Comparison of ENCODE assay signal across 1 cellular context in the genomic region with DNA sequence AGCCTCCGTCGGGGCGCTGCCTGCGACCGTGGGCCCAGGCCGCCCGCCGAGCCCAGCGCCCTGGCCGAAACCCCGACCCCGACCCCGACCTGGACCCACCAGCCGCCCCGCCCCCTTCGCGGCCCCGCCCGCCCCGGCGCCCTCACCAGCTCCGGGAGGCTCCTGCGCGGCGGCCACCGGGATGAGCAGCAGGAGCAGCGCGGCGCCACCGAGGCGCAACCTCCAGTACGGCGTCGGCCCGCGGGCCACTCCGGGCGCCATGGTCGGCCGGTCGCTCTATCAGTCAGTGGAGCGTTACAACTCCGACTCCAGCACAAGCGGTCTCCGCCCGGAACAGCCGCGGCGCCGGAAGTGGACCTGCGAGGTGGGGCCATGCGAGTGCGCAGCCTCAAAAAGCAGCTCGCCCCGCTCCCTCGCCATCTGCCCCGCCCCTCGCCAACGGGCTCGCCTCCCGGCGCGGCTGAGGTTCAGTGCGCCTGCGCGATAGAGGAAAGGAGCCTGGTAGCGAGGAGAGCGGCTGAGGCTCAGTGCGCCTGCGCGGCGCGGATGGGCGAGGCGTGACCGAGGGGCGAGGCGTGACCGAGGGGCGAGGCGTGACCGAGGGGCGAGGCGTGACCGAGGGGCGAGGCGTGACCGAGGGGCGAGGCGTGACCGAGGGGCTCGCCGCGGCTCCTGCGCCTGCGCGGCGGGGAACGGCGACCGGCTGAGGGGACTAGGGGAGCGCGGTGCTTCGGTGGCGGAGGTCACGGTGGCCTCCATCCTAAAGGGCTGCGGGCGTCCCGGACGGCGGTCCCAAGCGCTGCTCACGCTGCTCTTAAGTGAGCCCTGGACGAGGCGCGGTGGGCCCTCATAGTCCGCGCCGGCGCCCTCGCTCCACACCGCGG.
TF ChIP-seq lines count a peak whose summit lies in the region.

A gene with protein sequence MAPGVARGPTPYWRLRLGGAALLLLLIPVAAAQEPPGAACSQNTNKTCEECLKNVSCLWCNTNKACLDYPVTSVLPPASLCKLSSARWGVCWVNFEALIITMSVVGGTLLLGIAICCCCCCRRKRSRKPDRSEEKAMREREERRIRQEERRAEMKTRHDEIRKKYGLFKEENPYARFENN (minus strand): TSS at position 335 of the 884 bp plus-strand sequence. CDS start 74 bp downstream, at position 261.

TF ChIP-seq in K562, 482 proteins besides CTCF, POLR2A, EP300 and RAD21 (continued from another document and continues in another):
- TF ChIP-seq, protein P1, sequence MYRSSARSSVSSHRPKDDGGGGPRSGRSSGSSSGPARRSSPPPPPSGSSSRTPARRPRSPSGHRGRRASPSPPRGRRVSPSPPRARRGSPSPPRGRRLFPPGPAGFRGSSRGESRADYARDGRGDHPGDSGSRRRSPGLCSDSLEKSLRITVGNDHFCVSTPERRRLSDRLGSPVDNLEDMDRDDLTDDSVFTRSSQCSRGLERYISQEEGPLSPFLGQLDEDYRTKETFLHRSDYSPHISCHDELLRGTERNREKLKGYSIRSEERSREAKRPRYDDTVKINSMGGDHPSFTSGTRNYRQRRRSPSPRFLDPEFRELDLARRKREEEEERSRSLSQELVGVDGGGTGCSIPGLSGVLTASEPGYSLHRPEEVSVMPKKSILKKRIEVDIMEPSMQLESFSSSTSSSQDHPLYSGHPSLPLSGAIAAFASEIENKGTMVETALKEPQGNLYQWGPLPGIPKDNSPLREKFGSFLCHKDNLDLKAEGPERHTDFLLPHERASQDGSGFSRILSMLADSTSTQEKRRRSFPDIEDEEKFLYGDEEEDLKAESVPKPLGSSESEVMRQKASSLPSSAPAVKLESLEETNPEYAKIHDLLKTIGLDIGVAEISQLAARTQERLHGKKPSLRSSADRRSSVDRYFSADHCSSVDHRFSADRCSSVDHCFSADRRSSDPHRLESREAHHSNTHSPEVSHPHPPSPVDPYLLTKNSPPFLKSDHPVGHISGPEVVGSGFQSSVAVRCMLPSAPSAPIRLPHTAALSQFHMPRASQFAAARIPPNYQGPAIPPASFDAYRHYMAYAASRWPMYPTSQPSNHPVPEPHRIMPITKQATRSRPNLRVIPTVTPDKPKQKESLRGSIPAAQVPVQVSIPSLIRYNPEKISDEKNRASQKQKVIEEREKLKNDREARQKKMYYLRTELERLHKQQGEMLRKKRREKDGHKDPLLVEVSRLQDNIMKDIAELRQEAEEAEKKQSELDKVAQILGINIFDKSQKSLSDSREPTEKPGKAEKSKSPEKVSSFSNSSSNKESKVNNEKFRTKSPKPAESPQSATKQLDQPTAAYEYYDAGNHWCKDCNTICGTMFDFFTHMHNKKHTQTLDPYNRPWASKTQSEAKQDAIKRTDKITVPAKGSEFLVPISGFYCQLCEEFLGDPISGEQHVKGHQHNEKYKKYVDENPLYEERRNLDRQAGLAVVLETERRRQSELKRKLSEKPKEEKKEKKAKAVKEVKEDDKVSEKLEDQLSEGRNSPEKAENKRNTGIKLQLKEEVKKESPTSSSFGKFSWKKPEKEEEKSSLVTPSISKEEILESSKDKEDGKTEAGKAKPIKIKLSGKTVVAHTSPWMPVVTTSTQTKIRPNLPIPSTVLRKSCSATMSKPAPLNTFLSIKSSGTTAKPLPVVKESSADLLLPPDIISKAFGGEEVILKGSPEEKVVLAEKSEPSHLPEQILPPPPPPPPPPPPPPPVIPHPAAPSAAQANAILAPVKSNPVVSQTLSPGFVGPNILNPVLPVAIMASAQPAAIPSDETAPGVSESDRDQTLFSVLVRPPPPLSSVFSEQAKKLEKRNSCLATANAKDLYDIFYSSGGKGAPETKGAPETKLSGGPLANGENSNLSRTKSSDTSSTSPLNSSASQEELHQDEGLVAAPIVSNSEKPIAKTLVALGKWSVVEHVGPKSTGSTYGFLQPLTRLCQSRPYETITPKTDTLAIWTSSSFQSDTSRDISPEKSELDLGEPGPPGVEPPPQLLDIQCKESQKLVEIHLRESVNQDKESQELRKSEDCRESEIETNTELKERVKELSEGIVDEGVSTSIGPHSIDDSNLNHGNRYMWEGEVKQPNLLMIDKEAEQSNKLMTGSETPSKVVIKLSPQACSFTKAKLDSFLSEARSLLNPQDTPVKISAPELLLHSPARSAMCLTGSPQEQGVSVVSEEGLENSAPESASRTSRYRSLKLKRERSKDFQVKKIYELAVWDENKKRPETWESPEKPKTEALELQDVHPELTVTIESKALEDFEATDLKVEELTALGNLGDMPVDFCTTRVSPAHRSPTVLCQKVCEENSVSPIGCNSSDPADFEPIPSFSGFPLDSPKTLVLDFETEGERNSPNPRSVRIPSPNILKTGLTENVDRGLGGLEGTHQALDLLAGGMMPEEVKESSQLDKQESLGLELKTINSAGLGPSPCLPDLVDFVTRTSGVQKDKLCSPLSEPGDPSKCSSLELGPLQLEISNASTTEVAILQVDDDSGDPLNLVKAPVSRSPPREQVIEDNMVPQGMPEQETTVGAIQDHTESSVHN (IDR thresholded peaks at IDR 0.05; ENCODE audit: borderline replicate concordance in 1 of 2, low read depth in 1 of 2) = no peak
- TF ChIP-seq CREM (IDR thresholded peaks at IDR 0.05; ENCODE audit: low read depth) = peak; percentile 5; the same call in 1 of the 2 replicates
- TF ChIP-seq PURB (CRISPR knock-in tag; IDR thresholded peaks at IDR 0.05; ENCODE audit: low read depth) = no peak
- TF ChIP-seq MCM3 (IDR thresholded peaks at IDR 0.05) = no peak
- no peak; the same call in 1 of the 2 replicates for TF ChIP-seq ERF (CRISPR knock-in tag; IDR thresholded peaks at IDR 0.05)
- TF ChIP-seq HMGN3 (IDR thresholded peaks at IDR 0.05; ENCODE audit: borderline replicate concordance, extremely low read depth, insufficient read length, low read depth, low read length) = peak; percentile 78
- no peak for TF ChIP-seq HDAC6 (IDR thresholded peaks at IDR 0.05; ENCODE audit: low read depth, low read length)
- TF ChIP-seq, protein P2, sequence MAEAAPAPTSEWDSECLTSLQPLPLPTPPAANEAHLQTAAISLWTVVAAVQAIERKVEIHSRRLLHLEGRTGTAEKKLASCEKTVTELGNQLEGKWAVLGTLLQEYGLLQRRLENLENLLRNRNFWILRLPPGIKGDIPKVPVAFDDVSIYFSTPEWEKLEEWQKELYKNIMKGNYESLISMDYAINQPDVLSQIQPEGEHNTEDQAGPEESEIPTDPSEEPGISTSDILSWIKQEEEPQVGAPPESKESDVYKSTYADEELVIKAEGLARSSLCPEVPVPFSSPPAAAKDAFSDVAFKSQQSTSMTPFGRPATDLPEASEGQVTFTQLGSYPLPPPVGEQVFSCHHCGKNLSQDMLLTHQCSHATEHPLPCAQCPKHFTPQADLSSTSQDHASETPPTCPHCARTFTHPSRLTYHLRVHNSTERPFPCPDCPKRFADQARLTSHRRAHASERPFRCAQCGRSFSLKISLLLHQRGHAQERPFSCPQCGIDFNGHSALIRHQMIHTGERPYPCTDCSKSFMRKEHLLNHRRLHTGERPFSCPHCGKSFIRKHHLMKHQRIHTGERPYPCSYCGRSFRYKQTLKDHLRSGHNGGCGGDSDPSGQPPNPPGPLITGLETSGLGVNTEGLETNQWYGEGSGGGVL (CRISPR knock-in tag; IDR thresholded peaks at IDR 0.05) = no peak
- TF ChIP-seq IFI16 (CRISPR knock-in tag; IDR thresholded peaks at IDR 0.05) = no peak
- TF ChIP-seq ELF1 (tag; IDR thresholded peaks at IDR 0.05) = no peak
- TF ChIP-seq, protein P3, sequence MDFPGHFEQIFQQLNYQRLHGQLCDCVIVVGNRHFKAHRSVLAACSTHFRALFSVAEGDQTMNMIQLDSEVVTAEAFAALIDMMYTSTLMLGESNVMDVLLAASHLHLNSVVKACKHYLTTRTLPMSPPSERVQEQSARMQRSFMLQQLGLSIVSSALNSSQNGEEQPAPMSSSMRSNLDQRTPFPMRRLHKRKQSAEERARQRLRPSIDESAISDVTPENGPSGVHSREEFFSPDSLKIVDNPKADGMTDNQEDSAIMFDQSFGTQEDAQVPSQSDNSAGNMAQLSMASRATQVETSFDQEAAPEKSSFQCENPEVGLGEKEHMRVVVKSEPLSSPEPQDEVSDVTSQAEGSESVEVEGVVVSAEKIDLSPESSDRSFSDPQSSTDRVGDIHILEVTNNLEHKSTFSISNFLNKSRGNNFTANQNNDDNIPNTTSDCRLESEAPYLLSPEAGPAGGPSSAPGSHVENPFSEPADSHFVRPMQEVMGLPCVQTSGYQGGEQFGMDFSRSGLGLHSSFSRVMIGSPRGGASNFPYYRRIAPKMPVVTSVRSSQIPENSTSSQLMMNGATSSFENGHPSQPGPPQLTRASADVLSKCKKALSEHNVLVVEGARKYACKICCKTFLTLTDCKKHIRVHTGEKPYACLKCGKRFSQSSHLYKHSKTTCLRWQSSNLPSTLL (IDR thresholded peaks at IDR 0.05) = no peak
- TF ChIP-seq, protein P4, sequence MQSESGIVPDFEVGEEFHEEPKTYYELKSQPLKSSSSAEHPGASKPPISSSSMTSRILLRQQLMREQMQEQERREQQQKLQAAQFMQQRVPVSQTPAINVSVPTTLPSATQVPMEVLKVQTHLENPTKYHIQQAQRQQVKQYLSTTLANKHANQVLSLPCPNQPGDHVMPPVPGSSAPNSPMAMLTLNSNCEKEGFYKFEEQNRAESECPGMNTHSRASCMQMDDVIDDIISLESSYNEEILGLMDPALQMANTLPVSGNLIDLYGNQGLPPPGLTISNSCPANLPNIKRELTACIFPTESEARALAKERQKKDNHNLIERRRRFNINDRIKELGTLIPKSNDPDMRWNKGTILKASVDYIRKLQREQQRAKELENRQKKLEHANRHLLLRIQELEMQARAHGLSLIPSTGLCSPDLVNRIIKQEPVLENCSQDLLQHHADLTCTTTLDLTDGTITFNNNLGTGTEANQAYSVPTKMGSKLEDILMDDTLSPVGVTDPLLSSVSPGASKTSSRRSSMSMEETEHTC (IDR thresholded peaks at IDR 0.05) = no peak
- no peak for TF ChIP-seq TEAD1 (CRISPR knock-in tag; IDR thresholded peaks at IDR 0.05)
- TF ChIP-seq FOXP1 (CRISPR knock-in tag; IDR thresholded peaks at IDR 0.05) = 0 out of 2 replicates have a peak, but pooled peaks have one; percentile 76
- TF ChIP-seq, protein P5, sequence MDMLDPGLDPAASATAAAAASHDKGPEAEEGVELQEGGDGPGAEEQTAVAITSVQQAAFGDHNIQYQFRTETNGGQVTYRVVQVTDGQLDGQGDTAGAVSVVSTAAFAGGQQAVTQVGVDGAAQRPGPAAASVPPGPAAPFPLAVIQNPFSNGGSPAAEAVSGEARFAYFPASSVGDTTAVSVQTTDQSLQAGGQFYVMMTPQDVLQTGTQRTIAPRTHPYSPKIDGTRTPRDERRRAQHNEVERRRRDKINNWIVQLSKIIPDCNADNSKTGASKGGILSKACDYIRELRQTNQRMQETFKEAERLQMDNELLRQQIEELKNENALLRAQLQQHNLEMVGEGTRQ (CRISPR knock-in tag; IDR thresholded peaks at IDR 0.05) = no peak
- no peak for TF ChIP-seq ZNF3 (CRISPR knock-in tag; IDR thresholded peaks at IDR 0.05)
- TF ChIP-seq, protein P6, sequence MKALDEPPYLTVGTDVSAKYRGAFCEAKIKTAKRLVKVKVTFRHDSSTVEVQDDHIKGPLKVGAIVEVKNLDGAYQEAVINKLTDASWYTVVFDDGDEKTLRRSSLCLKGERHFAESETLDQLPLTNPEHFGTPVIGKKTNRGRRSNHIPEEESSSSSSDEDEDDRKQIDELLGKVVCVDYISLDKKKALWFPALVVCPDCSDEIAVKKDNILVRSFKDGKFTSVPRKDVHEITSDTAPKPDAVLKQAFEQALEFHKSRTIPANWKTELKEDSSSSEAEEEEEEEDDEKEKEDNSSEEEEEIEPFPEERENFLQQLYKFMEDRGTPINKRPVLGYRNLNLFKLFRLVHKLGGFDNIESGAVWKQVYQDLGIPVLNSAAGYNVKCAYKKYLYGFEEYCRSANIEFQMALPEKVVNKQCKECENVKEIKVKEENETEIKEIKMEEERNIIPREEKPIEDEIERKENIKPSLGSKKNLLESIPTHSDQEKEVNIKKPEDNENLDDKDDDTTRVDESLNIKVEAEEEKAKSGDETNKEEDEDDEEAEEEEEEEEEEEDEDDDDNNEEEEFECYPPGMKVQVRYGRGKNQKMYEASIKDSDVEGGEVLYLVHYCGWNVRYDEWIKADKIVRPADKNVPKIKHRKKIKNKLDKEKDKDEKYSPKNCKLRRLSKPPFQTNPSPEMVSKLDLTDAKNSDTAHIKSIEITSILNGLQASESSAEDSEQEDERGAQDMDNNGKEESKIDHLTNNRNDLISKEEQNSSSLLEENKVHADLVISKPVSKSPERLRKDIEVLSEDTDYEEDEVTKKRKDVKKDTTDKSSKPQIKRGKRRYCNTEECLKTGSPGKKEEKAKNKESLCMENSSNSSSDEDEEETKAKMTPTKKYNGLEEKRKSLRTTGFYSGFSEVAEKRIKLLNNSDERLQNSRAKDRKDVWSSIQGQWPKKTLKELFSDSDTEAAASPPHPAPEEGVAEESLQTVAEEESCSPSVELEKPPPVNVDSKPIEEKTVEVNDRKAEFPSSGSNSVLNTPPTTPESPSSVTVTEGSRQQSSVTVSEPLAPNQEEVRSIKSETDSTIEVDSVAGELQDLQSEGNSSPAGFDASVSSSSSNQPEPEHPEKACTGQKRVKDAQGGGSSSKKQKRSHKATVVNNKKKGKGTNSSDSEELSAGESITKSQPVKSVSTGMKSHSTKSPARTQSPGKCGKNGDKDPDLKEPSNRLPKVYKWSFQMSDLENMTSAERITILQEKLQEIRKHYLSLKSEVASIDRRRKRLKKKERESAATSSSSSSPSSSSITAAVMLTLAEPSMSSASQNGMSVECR (CRISPR knock-in tag; IDR thresholded peaks at IDR 0.05) = no peak; the same call in 1 of the 2 replicates
- TF ChIP-seq ZNF165 (CRISPR knock-in tag; IDR thresholded peaks at IDR 0.05; ENCODE audit: borderline replicate concordance) = 0 out of 2 replicates have a peak, but pooled peaks have one; percentile 43
- no peak for TF ChIP-seq ZNF551 (CRISPR knock-in tag; IDR thresholded peaks at IDR 0.05)
- no peak for TF ChIP-seq MED1 (CRISPR knock-in tag; IDR thresholded peaks at IDR 0.05; ENCODE audit: borderline replicate concordance)
- no peak for TF ChIP-seq RUNX1 (IDR thresholded peaks at IDR 0.05; ENCODE audit: low read depth)
- no peak for TF ChIP-seq SIRT6 (IDR thresholded peaks at IDR 0.05; ENCODE audit: low read depth, low read length)
- peak; percentile 85 for TF ChIP-seq RBFOX2 (IDR thresholded peaks at IDR 0.05; ENCODE audit: low read depth, low read length)
- TF ChIP-seq, protein P7, sequence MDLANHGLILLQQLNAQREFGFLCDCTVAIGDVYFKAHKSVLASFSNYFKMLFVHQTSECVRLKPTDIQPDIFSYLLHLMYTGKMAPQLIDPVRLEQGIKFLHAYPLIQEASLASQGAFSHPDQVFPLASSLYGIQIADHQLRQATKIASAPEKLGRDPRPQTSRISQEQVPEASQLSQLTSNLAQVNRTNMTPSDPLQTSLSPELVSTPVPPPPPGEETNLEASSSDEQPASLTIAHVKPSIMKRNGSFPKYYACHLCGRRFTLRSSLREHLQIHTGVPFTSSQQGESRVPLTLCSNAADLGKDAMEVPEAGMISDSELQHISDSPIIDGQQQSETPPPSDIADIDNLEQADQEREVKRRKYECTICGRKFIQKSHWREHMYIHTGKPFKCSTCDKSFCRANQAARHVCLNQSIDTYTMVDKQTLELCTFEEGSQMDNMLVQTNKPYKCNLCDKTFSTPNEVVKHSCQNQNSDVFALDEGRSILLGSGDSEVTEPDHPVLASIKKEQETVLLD (IDR thresholded peaks at IDR 0.05) = peak; percentile 99
- TF ChIP-seq KAT7 (CRISPR knock-in tag; IDR thresholded peaks at IDR 0.05; ENCODE audit: borderline replicate concordance) = no peak
- no peak for TF ChIP-seq MEF2A (IDR thresholded peaks at IDR 0.05; ENCODE audit: control insufficient read depth, low read depth, low read length)
- TF ChIP-seq ZNF778 (CRISPR knock-in tag; IDR thresholded peaks at IDR 0.05) = no peak
- no peak for TF ChIP-seq NFE2L1 (tag; IDR thresholded peaks at IDR 0.05; ENCODE audit: borderline replicate concordance, low read depth)
- TF ChIP-seq ZNF766 (CRISPR knock-in tag; conservative IDR thresholded peaks at IDR 0.05) = no peak
- no peak for TF ChIP-seq PPARD (CRISPR knock-in tag; IDR thresholded peaks at IDR 0.05)
- TF ChIP-seq TRIM24 (IDR thresholded peaks at IDR 0.05) = no peak
- no peak for TF ChIP-seq NUFIP1 (IDR thresholded peaks at IDR 0.05; ENCODE audit: partially characterized antibody)
- TF ChIP-seq RBM17 (IDR thresholded peaks at IDR 0.05; ENCODE audit: borderline replicate concordance, low read depth, low read length) = no peak
- TF ChIP-seq ZBED1 (IDR thresholded peaks at IDR 0.05) = no peak
- no peak for TF ChIP-seq KHSRP (IDR thresholded peaks at IDR 0.05)
- no peak for TF ChIP-seq ZSCAN32 (CRISPR knock-in tag; IDR thresholded peaks at IDR 0.05)
